ENCODE assay signal across 16 cellular contexts in the genomic region with DNA sequence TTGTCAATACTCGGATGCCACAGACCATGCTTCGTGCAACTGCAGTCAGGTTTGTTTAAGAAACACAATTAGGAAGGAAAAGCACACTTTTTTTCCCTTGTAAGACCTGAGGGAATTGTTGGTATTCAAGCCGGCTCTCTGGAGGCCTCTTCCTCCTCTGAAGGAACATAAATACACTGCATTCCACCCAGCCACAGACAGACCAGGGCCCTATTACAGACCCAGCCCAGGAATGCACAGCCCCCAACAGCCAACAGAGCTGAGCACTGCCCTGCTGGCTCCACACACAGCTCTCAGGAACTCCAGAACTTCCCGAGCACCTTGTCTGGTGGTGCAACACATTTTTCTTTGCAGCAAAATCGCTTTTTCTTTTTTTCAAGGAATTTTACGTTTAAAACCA.
DNase-seq lines count a peak whose midpoint lies in the region; ATAC-seq and TF ChIP-seq lines count a peak whose summit lies in the region.
"Had no signal": no experiment of that assay in that cellular context is flagged by ENCODE, and none has a peak within 500 bp of the region (broad histone marks: within the 10 kb centered on the region; RNA-seq: fewer than 3 reads in every experiment).

No MANE protein-coding gene starts in this region.

- H3K4me3 ChIP-seq in Caco-2 (ENCODE audit: low read depth, low read length) (no peak overlapping the region), SK-N-MC (peak overlapping the region; percentile 65), fibroblast of pulmonary artery (replicated peaks; ENCODE audit: low read depth, low read length) (no peak overlapping the region)
- H3K4me3 ChIP-seq: gastrocnemius medialis, SJCRH30 had no signal

- no peaks in the 10 kb centered on the region for H3K36me3 Mint-ChIP-seq in Caco-2 (ENCODE audit: insufficient read depth, unreplicated experiment)
- no peaks in the 10 kb centered on the region for H3K36me3 Mint-ChIP-seq in activated CD4-positive, alpha-beta T cell treated with anti-CD3 and anti-CD28 coated beads, Interleukin-2, amount 10 ng/mL, durations not matched to agents 7 days and 5 days (ENCODE audit: low read depth)
- H3K36me3 Mint-ChIP-seq: natural killer cell had no signal

- H3K9ac ChIP-seq in SK-N-MC (ENCODE audit: insufficient read length) = no peak overlapping the region

- ATAC-seq in HG02981 (IDR thresholded peaks at IDR 0.05; ENCODE audit: unreplicated experiment) (no peak), HG03045 (IDR thresholded peaks at IDR 0.05; ENCODE audit: unreplicated experiment) (no peak)
- ATAC-seq: gastrocnemius medialis, natural killer cell had no signal

- BruUV-seq in Caco-2 (replicated peaks; lab: Mats Ljungman, UMichigan) = no TSS peak

- TF ChIP-seq CTCF in Caco-2 (IDR thresholded peaks at IDR 0.05; ENCODE audit: insufficient read depth in 1 of 2, low read depth in 1 of 2, low read length in 1 of 2, severe bottlenecking in 1 of 2, unreplicated experiment in 1 of 2) (no peak), fibroblast of pulmonary artery (IDR thresholded peaks at IDR 0.05; ENCODE audit: low read length, missing control alignments) (no peak)

- CTCF ChIA-PET in Caco-2 (lab: Charles Lee) = interaction anchor here (0.7 kb wide), 1 partner anchor 385 kb away, joined by 6 read pairs; no protein-coding TSS in a partner anchor
- CTCF ChIA-PET in activated CD4-positive, alpha-beta T cell treated with anti-CD3 and anti-CD28 coated beads, Interleukin-2, amount 10 ng/mL, durations not matched to agents 7 days and 5 days (lab: Charles Lee) = interaction anchor here (1.0 to 1.2 kb wide), 2 partner anchors 15 to 22 kb away, joined by 3 read pairs; no protein-coding TSS in a partner anchor

- no peaks in the 10 kb centered on the region for H3K9me3 ChIP-seq in Caco-2
- no peaks in the 10 kb centered on the region for H3K9me3 ChIP-seq in SK-N-MC (ENCODE audit: low read depth, low read length)
- H3K9me3 ChIP-seq: gastrocnemius medialis, SJCRH30 had no signal

- POLR2A ChIA-PET in Caco-2 (lab: Charles Lee) = no interaction called here
- POLR2A ChIA-PET in activated CD4-positive, alpha-beta T cell treated with anti-CD3 and anti-CD28 coated beads, Interleukin-2, amount 10 ng/mL, durations not matched to agents 7 days and 5 days (lab: Charles Lee) = no interaction called here

- H3K27ac Mint-ChIP-seq in Caco-2 (ENCODE audit: unreplicated experiment) = peak overlapping the region; percentile 39
- no peak overlapping the region for H3K27ac Mint-ChIP-seq in activated CD4-positive, alpha-beta T cell treated with anti-CD3 and anti-CD28 coated beads, Interleukin-2, amount 10 ng/mL, durations not matched to agents 7 days and 5 days
- H3K27ac Mint-ChIP-seq: activated CD4-positive, alpha-beta memory T cell treated with anti-CD3 and anti-CD28 coated beads, Interleukin-2, amount 10 ng/mL, durations not matched to agents 7 days and 5 days; natural killer cell had no signal

- DNase-seq in Caco-2 (peak; percentile 15 to 46), SK-N-MC (ENCODE audit: low read depth, low spot score) (no peak), fibroblast of pulmonary artery (ENCODE audit: low read depth) (peak; percentile 74), renal cortical epithelial cell (ENCODE audit: low read depth) (peak; percentile 56), NCI-H1436 treated with DMSO at 0.1 percent for 48 hours (lab: John Stamatoyannopoulos, UW) (no peak)
- no peak for DNase-seq in activated CD4-positive, alpha-beta T cell treated with anti-CD3 and anti-CD28 coated beads, Interleukin-2, amount 10 ng/mL, durations not matched to agents 7 days and 5 days
- DNase-seq: activated CD4-positive, alpha-beta memory T cell treated with anti-CD3 and anti-CD28 coated beads, Interleukin-2, amount 10 ng/mL, durations not matched to agents 7 days and 5 days; aorta; DMS79 treated with DMSO at 0.1 percent for 48 hours; gastrocnemius medialis; natural killer cell; NCI-H2171; stimulated activated CD4-positive, alpha-beta T cell treated with anti-CD3 and anti-CD28 coated beads, Interleukin-2, amount 100 ng/mL, for 48 hours had no signal

- no peaks in the 10 kb centered on the region for H3K9me3 Mint-ChIP-seq in Caco-2 (ENCODE audit: unreplicated experiment)
- H3K9me3 Mint-ChIP-seq in activated CD4-positive, alpha-beta T cell treated with anti-CD3 and anti-CD28 coated beads, Interleukin-2, amount 10 ng/mL, durations not matched to agents 7 days and 5 days = no peaks in the 10 kb centered on the region
- H3K9me3 Mint-ChIP-seq: activated CD4-positive, alpha-beta memory T cell treated with anti-CD3 and anti-CD28 coated beads, Interleukin-2, amount 10 ng/mL, durations not matched to agents 7 days and 5 days; natural killer cell had no signal

- H3K4me3 Mint-ChIP-seq in Caco-2 (ENCODE audit: unreplicated experiment) = no peak overlapping the region
- no peak overlapping the region for H3K4me3 Mint-ChIP-seq in activated CD4-positive, alpha-beta T cell treated with anti-CD3 and anti-CD28 coated beads, Interleukin-2, amount 10 ng/mL, durations not matched to agents 7 days and 5 days
- H3K4me3 Mint-ChIP-seq: activated CD4-positive, alpha-beta memory T cell treated with anti-CD3 and anti-CD28 coated beads, Interleukin-2, amount 10 ng/mL, durations not matched to agents 7 days and 5 days; natural killer cell had no signal

- no peaks in the 10 kb centered on the region for H3K27me3 Mint-ChIP-seq in Caco-2 (ENCODE audit: insufficient read depth, unreplicated experiment)
- H3K27me3 Mint-ChIP-seq in activated CD4-positive, alpha-beta T cell treated with anti-CD3 and anti-CD28 coated beads, Interleukin-2, amount 10 ng/mL, durations not matched to agents 7 days and 5 days = no peaks in the 10 kb centered on the region

- intact Hi-C loops in Caco-2 (cut with micrococcal nuclease; ENCODE audit: unreplicated experiment) = loop anchor here (10.0 kb wide), 1 partner anchor 551 kb away; no protein-coding TSS in a partner anchor

- no peaks in the 10 kb centered on the region for H3K27me3 ChIP-seq in Caco-2 (replicated peaks; ENCODE audit: control insufficient read depth, insufficient read depth, low read length)
- H3K27me3 ChIP-seq: gastrocnemius medialis, SJCRH30 had no signal

- H3K36me3 ChIP-seq in Caco-2 (ENCODE audit: control insufficient read depth, insufficient read depth, low read length) (no peaks in the 10 kb centered on the region), SK-N-MC (ENCODE audit: insufficient read depth, low read length) (no peaks in the 10 kb centered on the region)
- H3K36me3 ChIP-seq: gastrocnemius medialis, SJCRH30 had no signal

- peaks cover 14% of the 10 kb centered on the region for H3K4me1 ChIP-seq in Caco-2
- H3K4me1 ChIP-seq: SJCRH30 had no signal

- H3K4me1 Mint-ChIP-seq in Caco-2 (ENCODE audit: low read depth, unreplicated experiment) = peaks cover 13% of the 10 kb centered on the region
- H3K4me1 Mint-ChIP-seq in activated CD4-positive, alpha-beta T cell treated with anti-CD3 and anti-CD28 coated beads, Interleukin-2, amount 10 ng/mL, durations not matched to agents 7 days and 5 days = peaks cover 50% of the 10 kb centered on the region

- H3K27ac ChIP-seq in SK-N-MC = no peak overlapping the region
- H3K27ac ChIP-seq: gastrocnemius medialis, SJCRH30 had no signal

Comparison
In these comparisons a context has a peak if more than half of its experiments do, and no peak if none do; other contexts are left out.
1. DNase-seq: peak in Caco-2 (2 of 2), fibroblast of pulmonary artery (single experiment) and renal cortical epithelial cell (single experiment); none in SK-N-MC (single experiment), NCI-H1436 treated with DMSO at 0.1 percent for 48 hours (single experiment) and activated CD4-positive, alpha-beta T cell treated with anti-CD3 and anti-CD28 coated beads, Interleukin-2, amount 10 ng/mL, durations not matched to agents 7 days and 5 days (single experiment).